Comparison of ENCODE assay signal across 11 cellular contexts in the genomic region with DNA sequence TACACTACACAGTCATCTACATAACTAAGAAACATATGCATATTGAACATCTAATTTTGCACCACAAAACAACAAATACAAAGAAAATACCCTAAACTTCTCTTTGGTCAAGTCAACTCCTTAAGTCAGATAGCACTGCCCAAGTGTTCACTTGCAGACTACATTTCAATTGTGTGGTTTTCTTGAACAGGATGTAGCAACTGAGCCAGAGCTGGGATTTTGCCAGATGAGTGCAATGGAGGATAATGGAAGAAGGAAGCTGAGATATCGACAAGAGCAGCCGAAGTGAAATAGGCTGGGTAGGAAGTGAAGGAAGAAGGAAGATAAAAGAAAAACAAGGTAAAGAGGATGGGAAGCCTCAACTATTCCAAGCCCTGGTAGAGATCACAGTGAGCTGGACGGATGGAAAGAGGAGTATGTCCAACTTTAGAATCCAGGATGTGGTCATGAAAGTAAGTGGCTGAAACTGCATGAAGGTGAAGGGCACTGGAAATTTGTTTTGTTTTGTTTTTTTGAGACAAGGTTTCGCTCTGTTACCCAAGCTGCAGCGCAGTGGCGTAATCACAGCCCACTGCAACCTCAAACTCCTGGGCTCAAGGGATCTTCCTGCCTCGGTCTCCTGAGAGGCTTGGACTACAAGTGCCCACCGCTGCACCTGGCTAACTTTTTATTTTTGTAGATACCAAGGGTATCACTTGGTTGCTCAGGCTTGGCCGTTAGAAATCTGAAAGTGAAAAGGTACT. TPM values are rescaled to one million over a fixed set of nuclear protein-coding genes. Genes with fewer than 3 reads are reported as not detected.
A peak's percentile ranks its signal among the peaks of the same experiment; 100 is the strongest.
DNase-seq lines count a peak whose midpoint lies in the region; ATAC-seq and TF ChIP-seq lines count a peak whose summit lies in the region.
"Had no signal": no experiment of that assay in that cellular context is flagged by ENCODE, and none has a peak within 500 bp of the region (broad histone marks: within the 10 kb centered on the region; RNA-seq: fewer than 3 reads in every experiment).

No MANE protein-coding gene starts in this region.

- no peaks in the 10 kb centered on the region for H3K27me3 ChIP-seq in mammary epithelial cell (ENCODE audit: insufficient read depth, low read length)

- H2AFZ ChIP-seq in mammary epithelial cell (ENCODE audit: low read depth, low read length), result no peak overlapping the region

- H3K27ac ChIP-seq in mammary epithelial cell (ENCODE audit: insufficient read depth, low read depth, low read length) (no peak overlapping the region), caudate nucleus (ENCODE audit: low read depth, low read length) (no peak overlapping the region)
- H3K27ac ChIP-seq: A549 had no signal

- intact Hi-C loops in mammary epithelial cell (cut with micrococcal nuclease), result loop anchor here (5.0 to 10.0 kb wide), 2 partner anchors 399 to 418 kb away; partner anchors contain the start of gene TSC22D1

- DNase-seq in SIG-M5 treated with dmso at 0.1 percent for 504 hours (lab: John Stamatoyannopoulos, UW; ENCODE audit: unreplicated experiment), result peak; percentile 11
- DNase-seq in SIG-M5 (lab: John Stamatoyannopoulos, UW), result no peak
- peak; percentile 41 for DNase-seq in mammary epithelial cell
- DNase-seq in stromal cell of bone marrow (ENCODE audit: low read depth), result peak; percentile 49
- DNase-seq in caudate nucleus (lab: John Stamatoyannopoulos, UW), result no peak
- DNase-seq in HEK293T (ENCODE audit: extremely low spot score), result no peak
- DNase-seq: HFFc6, trophoblast cell had no signal

- CTCF ChIA-PET in mammary epithelial cell (lab: Charles Lee; ENCODE audit: low non-redundant PET) (no interaction called here), HEK293T (lab: Yijun Ruan, JAX) (interaction anchor here (1.0 kb wide), 1 partner anchor 332 kb away, joined by 4 read pairs; no protein-coding TSS in a partner anchor)

- BruUV-seq in mammary epithelial cell (replicated peaks; lab: Mats Ljungman, UMichigan), result no TSS peak

- ATAC-seq in HG03175 (IDR thresholded peaks at IDR 0.05; ENCODE audit: unreplicated experiment) (peak; percentile 57), GM21526 (IDR thresholded peaks at IDR 0.05; ENCODE audit: low FRiP score, unreplicated experiment) (no peak)
- ATAC-seq: A549 had no signal

- H3K4me3 ChIP-seq in mammary epithelial cell (replicated peaks in 1 of 3; ENCODE audit: insufficient read depth in 1 of 3, low read depth in 2 of 3, low read length in 3 of 3), result no peak overlapping the region
- H3K4me3 ChIP-seq: A549 had no signal

- H3K4me1 ChIP-seq in mammary epithelial cell (ENCODE audit: insufficient read depth, low read length), result peaks cover 3% of the 10 kb centered on the region

- no peak overlapping the region for H3K9ac ChIP-seq in mammary epithelial cell (ENCODE audit: insufficient read depth, low read length)

- no peak overlapping the region for H3K4me2 ChIP-seq in mammary epithelial cell (ENCODE audit: insufficient read depth, low read depth, low read length)
- H3K4me2 ChIP-seq: A549 had no signal

- peaks cover 11% of the 10 kb centered on the region for H3K79me2 ChIP-seq in mammary epithelial cell (ENCODE audit: insufficient read depth, low read length)

- no peaks in the 10 kb centered on the region for H4K20me1 ChIP-seq in mammary epithelial cell (ENCODE audit: insufficient read depth, low read length)

- H3K9me3 ChIP-seq in mammary epithelial cell (replicated peaks; ENCODE audit: insufficient read depth, low read length), result no peaks in the 10 kb centered on the region
- H3K9me3 ChIP-seq: A549 had no signal

- POLR2A ChIA-PET in HEK293T (lab: Yijun Ruan, JAX), result interaction anchor here (1.4 kb wide), 1 partner anchor 56 kb away, joined by 4 read pairs; no protein-coding TSS in a partner anchor

- dilution Hi-C loops in mammary epithelial cell (cut with HindIII; ENCODE audit: low sequenced_read_pairs), result no loop called here

- peaks cover 9% of the 10 kb centered on the region for H3K36me3 ChIP-seq in mammary epithelial cell (ENCODE audit: insufficient read depth, low read length)

- WGBS in mammary epithelial cell (ENCODE audit: low coverage, missing lambda C conversion rate), result 92% methylated on average over 9 of the region's 9 CpGs

- in situ Hi-C loops in mammary epithelial cell (cut with MboI; ENCODE audit: low sequenced_read_pairs in 2 of 2), result loop anchor here in 1 of 2 donors (25.0 kb wide), 1 partner anchor 1062 kb away; no protein-coding TSS in a partner anchor

- no peak for TF ChIP-seq CTCF in mammary epithelial cell (conservative IDR thresholded peaks at IDR 0.05 in 1 of 2, IDR thresholded peaks at IDR 0.05 in 1 of 2; ENCODE audit: extremely low read depth in 1 of 2, insufficient read depth in 1 of 2, low read depth in 1 of 2, low read length in 2 of 2)

TF ChIP-seq in HEK293T, 16 proteins besides CTCF, POLR2A, EP300 and RAD21:
- TF ChIP-seq CTBP1 (IDR thresholded peaks at IDR 0.05; ENCODE audit: borderline replicate concordance) (no peak), SP1 (IDR thresholded peaks at IDR 0.05) (no peak), ZNF384 (IDR thresholded peaks at IDR 0.05) (no peak), NFRKB (IDR thresholded peaks at IDR 0.05) (no peak), ELF4 (IDR thresholded peaks at IDR 0.05) (no peak), FOXM1 (IDR thresholded peaks at IDR 0.05; ENCODE audit: borderline replicate concordance) (no peak), L3MBTL2 (conservative IDR thresholded peaks at IDR 0.05) (no peak), ARNT (IDR thresholded peaks at IDR 0.05) (no peak), FOXK2 (IDR thresholded peaks at IDR 0.05) (no peak), TARDBP (IDR thresholded peaks at IDR 0.05) (no peak), FOXA1 (IDR thresholded peaks at IDR 0.05) (no peak)

RNA-seq across cellular contexts. Expression of gene NUFIP1, which starts 15.0 kb away (rescaled TPM):
- total RNA-seq in mammary epithelial cell, result 1 to 10 TPM; 2.8 to 9.4 TPM
- 4.0 TPM for polyA plus RNA-seq in mammary epithelial cell
- 2.6 TPM for polyA minus RNA-seq in mammary epithelial cell

RNA-seq across cellular contexts. Expression of gene GPALPP1, which starts 15.1 kb away (rescaled TPM):
- total RNA-seq in mammary epithelial cell, result 10 to 100 TPM; 21.4 to 26.0 TPM
- 9.2 TPM for polyA plus RNA-seq in mammary epithelial cell
- 21.9 TPM for polyA minus RNA-seq in mammary epithelial cell

Comparison
In these comparisons a context has a peak if more than half of its experiments do, and no peak if none do; other contexts are left out.
1. DNase-seq: peak in SIG-M5 treated with dmso at 0.1 percent for 504 hours (single experiment), mammary epithelial cell (single experiment) and stromal cell of bone marrow (single experiment); none in SIG-M5 (single experiment), caudate nucleus (0 of 61) and HEK293T (single experiment).